Comparison of ENCODE assay signal across 8 cellular contexts in genomic region chr10:102641880-102642552, GRCh38. TPM values are rescaled to one million over a fixed set of nuclear protein-coding genes. Genes with fewer than 3 reads are reported as not detected.
DNase-seq lines count a peak whose midpoint lies in the region; ATAC-seq and TF ChIP-seq lines count a peak whose summit lies in the region.

No MANE protein-coding gene starts in this region.

- intact Hi-C loops in mucosa of descending colon (cut with DNase I, micrococcal nuclease): no loop called here

- no peak for TF ChIP-seq RAD21 in Ishikawa (IDR thresholded peaks at IDR 0.05; ENCODE audit: low read depth)

- no peaks in the 10 kb centered on the region for H3K9me3 ChIP-seq in mucosa of descending colon

- peaks cover 3% of the 10 kb centered on the region for H3K36me3 ChIP-seq in mucosa of descending colon (ENCODE audit: low read depth)

- DNase-seq in DMS 273 (lab: John Stamatoyannopoulos, UW; ENCODE audit: unreplicated experiment): peak; percentile 96
- DNase-seq in OCI-M2 (lab: John Stamatoyannopoulos, UW; ENCODE audit: unreplicated experiment): peak; percentile 76
- DNase-seq in activated T-cell treated with anti-CD3 and anti-CD28 coated beads, Interleukin-2, amount 50 U/mL, for 1 hour: peak; percentile 97
- peak; percentile 59 for DNase-seq in epithelial cell of proximal tubule (ENCODE audit: low read depth)
- peak; percentile 99 to 100 (median 99) for DNase-seq in mucosa of descending colon
- peak; percentile 97 for DNase-seq in stimulated activated CD8-positive, alpha-beta memory T cell treated with anti-CD3 and anti-CD28 coated beads, Interleukin-4, amount 100 ng/mL, for 1 hour (ENCODE audit: low read depth in 2 of 2, low spot score in 1 of 2)

- ATAC-seq in GM21528 (IDR thresholded peaks at IDR 0.05; ENCODE audit: low FRiP score, unreplicated experiment): peak; percentile 51
- ATAC-seq in mucosa of descending colon: peak; percentile 68

- TF ChIP-seq CTCF in epithelial cell of proximal tubule (conservative IDR thresholded peaks at IDR 0.05; ENCODE audit: low read depth, low read length) (no peak), mucosa of descending colon (IDR thresholded peaks at IDR 0.05) (no peak)

- peak overlapping the region; percentile 81 for H3K4me3 ChIP-seq in epithelial cell of proximal tubule (ENCODE audit: low read depth, low read length)
- peak overlapping the region; percentile 77 for H3K4me3 ChIP-seq in mucosa of descending colon

- TF ChIP-seq EP300 in Ishikawa (IDR thresholded peaks at IDR 0.05; ENCODE audit: borderline replicate concordance): peak; percentile 33; the same call in 1 of the 2 replicates

- peaks cover 8% of the 10 kb centered on the region for H3K4me1 ChIP-seq in mucosa of descending colon (ENCODE audit: low read depth)

TF ChIP-seq in Ishikawa, 13 proteins besides CTCF, POLR2A, EP300 and RAD21:
- TF ChIP-seq MAX (IDR thresholded peaks at IDR 0.05) (peak; percentile 58; the same call in 1 of the 2 replicates), FOXM1 (IDR thresholded peaks at IDR 0.05; ENCODE audit: borderline replicate concordance, low read depth) (no peak), YY1 (IDR thresholded peaks at IDR 0.05; ENCODE audit: low read depth) (no peak), TEAD4 (IDR thresholded peaks at IDR 0.05) (no peak), ZBTB7A (IDR thresholded peaks at IDR 0.05; ENCODE audit: low read depth) (peak; percentile 92), TAF1 (IDR thresholded peaks at IDR 0.05; ENCODE audit: low read depth) (peak; percentile 70), USF1 (IDR thresholded peaks at IDR 0.05) (peak; percentile 96), CREB1 (IDR thresholded peaks at IDR 0.05; ENCODE audit: low read depth) (peak; percentile 55), TCF12 (IDR thresholded peaks at IDR 0.05; ENCODE audit: low read depth) (peak; percentile 41; the same call in 1 of the 2 replicates), CEBPB (IDR thresholded peaks at IDR 0.05) (0 out of 2 replicates have a peak, but pooled peaks have one; percentile 4)

RNA-seq across cellular contexts. Expression of gene TRIM8, which starts 2.3 kb away (rescaled TPM):
- total RNA-seq in epithelial cell of proximal tubule (120 and 182 TPM in 2 replicates), mucosa of descending colon (10 to 100 TPM; 65.5 to 89.9 (median 71.3) TPM)

Comparison
In these comparisons a context has a peak if more than half of its experiments do, and no peak if none do; other contexts are left out.
1. Peak in every context shown above with its lines: DNase-seq, ATAC-seq and H3K4me3 ChIP-seq.